10 cellular contexts compared by ENCODE assay signal in genomic region chr16:48498761-48499600, GRCh38.
DNase-seq lines count a peak whose midpoint lies in the region; ATAC-seq and TF ChIP-seq lines count a peak whose summit lies in the region.
"Had no signal": no experiment of that assay in that cellular context is flagged by ENCODE, and none has a peak within 500 bp of the region (broad histone marks: within the 10 kb centered on the region; RNA-seq: fewer than 3 reads in every experiment).

No MANE protein-coding gene starts in this region.

- H3K79me2 ChIP-seq in GM23248 (ENCODE audit: insufficient read depth): no peaks in the 10 kb centered on the region

- H3K9me3 ChIP-seq in GM23248 (ENCODE audit: low read depth) (no peaks in the 10 kb centered on the region), RWPE2 (ENCODE audit: severe bottlenecking) (no peaks in the 10 kb centered on the region)
- H3K9me3 ChIP-seq: SJSA1 had no signal

- H2AFZ ChIP-seq in GM23248: no peak overlapping the region

- TF ChIP-seq CTCF in RWPE2 (IDR thresholded peaks at IDR 0.05; ENCODE audit: poor library complexity, severe bottlenecking): no peak

- 27 to 29% methylated on average over 6 of the region's 6 CpGs for WGBS in GM23248 (ENCODE audit: low coverage in 1 of 2, low lambda C conversion rate in 2 of 2, missing lambda C conversion rate in 2 of 2), 2 experiments

- H3K4me2 ChIP-seq in GM23248 (ENCODE audit: unreplicated experiment): peak overlapping the region; percentile 21

- in situ Hi-C loops in GM23248 (cut with MboI): no loop called here

- H3K27ac ChIP-seq in GM23248 (0 out of 2 replicates have a peak overlapping the region, but pooled peaks have one; percentile 51), RWPE2 (ENCODE audit: poor library complexity, severe bottlenecking) (peak overlapping the region; percentile 56)

- H4K20me1 ChIP-seq in GM23248 (ENCODE audit: insufficient read depth): no peaks in the 10 kb centered on the region

- intact Hi-C loops in sciatic nerve (cut with DNase I): no loop called here

- H3K9ac ChIP-seq in GM23248: no peak overlapping the region

- H3K27me3 ChIP-seq in GM23248 (replicated peaks; ENCODE audit: insufficient read depth) (no peaks in the 10 kb centered on the region), RWPE2 (ENCODE audit: insufficient read depth, poor library complexity, severe bottlenecking) (no peaks in the 10 kb centered on the region)
- H3K27me3 ChIP-seq: SJSA1 had no signal

- DNase-seq in GM23248: peak; percentile 67
- no peak for DNase-seq in RWPE2 (ENCODE audit: low spot score)
- DNase-seq in fibroblast of the conjunctiva (ENCODE audit: low read depth): peak; percentile 87
- DNase-seq in sciatic nerve (ENCODE audit: low spot score): peak; percentile 76
- no peak for DNase-seq in NCI-H1694 treated with DMSO at 0.1 percent for 48 hours (lab: John Stamatoyannopoulos, UW)
- DNase-seq in NCI-H774 (lab: John Stamatoyannopoulos, UW): no peak
- no peak for DNase-seq in cortex of kidney (lab: John Stamatoyannopoulos, UW)
- DNase-seq in stimulated activated CD4-positive, alpha-beta T cell treated with anti-CD3 and anti-CD28 coated beads, Interleukin-4, amount 100 ng/mL, for 24 hours: no peak
- DNase-seq: GF-D8 had no signal

- ATAC-seq in RWPE2 (ENCODE audit: low read depth) (peak; percentile 64), sciatic nerve (peak; percentile 81)

- H3K4me1 ChIP-seq in GM23248 (ENCODE audit: insufficient read depth) (peaks cover 21% of the 10 kb centered on the region), RWPE2 (ENCODE audit: insufficient read depth, poor library complexity, severe bottlenecking) (peaks cover 18% of the 10 kb centered on the region)

- H3F3A ChIP-seq in GM23248 (ENCODE audit: insufficient read depth): peaks cover 14% of the 10 kb centered on the region

- no peak overlapping the region for H3K4me3 ChIP-seq in GM23248
- H3K4me3 ChIP-seq in RWPE2 (ENCODE audit: severe bottlenecking): no peak overlapping the region
- H3K4me3 ChIP-seq: SJSA1 had no signal

- H3K9me2 ChIP-seq in GM23248 (ENCODE audit: insufficient read depth): no peaks in the 10 kb centered on the region

- H3K36me3 ChIP-seq in GM23248 (ENCODE audit: low read depth): no peaks in the 10 kb centered on the region
- H3K36me3 ChIP-seq in RWPE2 (ENCODE audit: low read depth): no peaks in the 10 kb centered on the region
- H3K36me3 ChIP-seq: SJSA1 had no signal

Comparison
In these comparisons a context has a peak if more than half of its experiments do, and no peak if none do; other contexts are left out.
1. DNase-seq: peak in GM23248 (single experiment), fibroblast of the conjunctiva (single experiment) and sciatic nerve (single experiment); none in RWPE2 (single experiment), NCI-H1694 treated with DMSO at 0.1 percent for 48 hours (single experiment), NCI-H774 (single experiment), cortex of kidney (single experiment) and stimulated activated CD4-positive, alpha-beta T cell treated with anti-CD3 and anti-CD28 coated beads, Interleukin-4, amount 100 ng/mL, for 24 hours (single experiment).